13 cellular contexts compared by ENCODE assay signal in genomic region chr7:8290645-8291308, GRCh38. TPM values are rescaled to one million over a fixed set of nuclear protein-coding genes. Genes with fewer than 3 reads are reported as not detected.
DNase-seq lines count a peak whose midpoint lies in the region; FAIRE-seq and TF ChIP-seq lines count a peak whose summit lies in the region.
"Had no signal": no experiment of that assay in that cellular context is flagged by ENCODE, and none has a peak within 500 bp of the region (broad histone marks: within the 10 kb centered on the region; RNA-seq: fewer than 3 reads in every experiment).

No MANE protein-coding gene starts in this region.

- intact Hi-C loops in kidney (cut with DNase I), result no loop called here

- no peak for TF ChIP-seq POLR2A in tibial nerve (IDR thresholded peaks at IDR 0.05)

- H3K27ac ChIP-seq in small intestine (ENCODE audit: low read depth in 1 of 2, low read length in 1 of 2) (no peak overlapping the region), kidney (ENCODE audit: low read depth in 2 of 2, low read length in 2 of 2) (no peak overlapping the region), tibial nerve (no peak overlapping the region)

- TF ChIP-seq CTCF in kidney (IDR thresholded peaks at IDR 0.05; ENCODE audit: borderline replicate concordance, extremely low read depth, insufficient read depth), result no peak
- TF ChIP-seq CTCF in tibial nerve (IDR thresholded peaks at IDR 0.05), result no peak

- H3K4me1 ChIP-seq in small intestine (ENCODE audit: control insufficient read depth in 2 of 2, insufficient read depth in 1 of 2, low read depth in 1 of 2, low read length in 1 of 2) (no peaks in the 10 kb centered on the region), kidney (ENCODE audit: control insufficient read depth in 1 of 2, insufficient read depth in 1 of 2, low read depth in 1 of 2, low read length in 2 of 2) (no peaks in the 10 kb centered on the region), tibial nerve (no peaks in the 10 kb centered on the region)

- WGBS in small intestine, 3 donors, result 14 to 44% (median 24%) methylated on average over 3 of the region's 3 CpGs
- WGBS in tibial nerve, 2 donors, result 65 to 78% methylated on average over 3 of the region's 3 CpGs

- no peak overlapping the region for H3K9ac ChIP-seq in kidney (ENCODE audit: low read length in 2 of 2)

- peak; percentile 40 for DNase-seq in SIG-M5 treated with dmso at 0.1 percent for 504 hours (lab: John Stamatoyannopoulos, UW; ENCODE audit: unreplicated experiment)
- no peak for DNase-seq in SIG-M5 (lab: John Stamatoyannopoulos, UW)
- DNase-seq in NCI-H2107 treated with DMSO at 0.1 percent for 48 hours (lab: John Stamatoyannopoulos, UW; ENCODE audit: unreplicated experiment), result peak; percentile 95
- DNase-seq in amniotic epithelial cell (ENCODE audit: low read depth), result peak; percentile 13
- DNase-seq in small intestine, result peak; percentile 73
- DNase-seq in kidney, result no peak
- DNase-seq in tibial nerve (ENCODE audit: low spot score in 2 of 2), result no peak
- DNase-seq in activated CD8-positive, alpha-beta memory T cell treated with anti-CD3 and anti-CD28 coated beads, Interleukin-2, amount 50 U/mL, for 4 hours, result no peak
- DNase-seq: 8988T; activated naive CD4-positive, alpha-beta T cell; DMS79 treated with DMSO at 0.1 percent for 48 hours; NCI-H2227 treated with DMSO at 0.1 percent for 48 hours; SW 1271 had no signal

- H3K36me3 ChIP-seq in small intestine (ENCODE audit: control insufficient read depth in 2 of 2, insufficient read depth in 2 of 2, low read length in 2 of 2), result no peaks in the 10 kb centered on the region
- H3K36me3 ChIP-seq in kidney (ENCODE audit: control insufficient read depth in 1 of 2, insufficient read depth in 2 of 2, low read length in 2 of 2), result no peaks in the 10 kb centered on the region
- no peaks in the 10 kb centered on the region for H3K36me3 ChIP-seq in tibial nerve

- FAIRE-seq in small intestine (lab: Jason Lieb, UNC) (no peak), kidney (lab: Jason Lieb, UNC) (no peak)

- H3K27me3 ChIP-seq in small intestine (ENCODE audit: control insufficient read depth in 2 of 2, insufficient read depth in 2 of 2, low read length in 2 of 2) (no peaks in the 10 kb centered on the region), tibial nerve (no peaks in the 10 kb centered on the region)

- H3K9me3 ChIP-seq in small intestine (ENCODE audit: control insufficient read depth, low read depth), result no peaks in the 10 kb centered on the region
- H3K9me3 ChIP-seq in kidney (ENCODE audit: control insufficient read depth in 1 of 2, low read length in 2 of 2), result no peaks in the 10 kb centered on the region
- no peaks in the 10 kb centered on the region for H3K9me3 ChIP-seq in tibial nerve

- H3K4me3 ChIP-seq in small intestine (ENCODE audit: low read depth in 1 of 2, low read length in 2 of 2) (no peak overlapping the region), kidney (ENCODE audit: low read length in 2 of 2) (no peak overlapping the region), tibial nerve (no peak overlapping the region)

- no peak for TF ChIP-seq EP300 in tibial nerve (IDR thresholded peaks at IDR 0.05)

RNA-seq across cellular contexts. Expression of gene ICA1, which starts 28.8 kb away (rescaled TPM):
- polyA plus RNA-seq in small intestine, result 10 to 100 TPM; 32.1 to 49.9 (median 41.6) TPM
- total RNA-seq in kidney, result 41.8 TPM
- 24.2 TPM for polyA plus RNA-seq in kidney (ENCODE audit: insufficient read depth, low read depth, low replicate concordance)
- total RNA-seq in tibial nerve, result 10 to 100 TPM; 12.8 to 27.3 (median 20.5) TPM

Comparison
In these comparisons a context has a peak if more than half of its experiments do, and no peak if none do; other contexts are left out.
1. DNase-seq: peak in SIG-M5 treated with dmso at 0.1 percent for 504 hours (single experiment), NCI-H2107 treated with DMSO at 0.1 percent for 48 hours (single experiment), amniotic epithelial cell (single experiment) and small intestine (single experiment); none in SIG-M5 (single experiment), kidney (single experiment), tibial nerve (0 of 2) and activated CD8-positive, alpha-beta memory T cell treated with anti-CD3 and anti-CD28 coated beads, Interleukin-2, amount 50 U/mL, for 4 hours (single experiment).